ENCODE assay signal across 1 cellular context in the genomic region with DNA sequence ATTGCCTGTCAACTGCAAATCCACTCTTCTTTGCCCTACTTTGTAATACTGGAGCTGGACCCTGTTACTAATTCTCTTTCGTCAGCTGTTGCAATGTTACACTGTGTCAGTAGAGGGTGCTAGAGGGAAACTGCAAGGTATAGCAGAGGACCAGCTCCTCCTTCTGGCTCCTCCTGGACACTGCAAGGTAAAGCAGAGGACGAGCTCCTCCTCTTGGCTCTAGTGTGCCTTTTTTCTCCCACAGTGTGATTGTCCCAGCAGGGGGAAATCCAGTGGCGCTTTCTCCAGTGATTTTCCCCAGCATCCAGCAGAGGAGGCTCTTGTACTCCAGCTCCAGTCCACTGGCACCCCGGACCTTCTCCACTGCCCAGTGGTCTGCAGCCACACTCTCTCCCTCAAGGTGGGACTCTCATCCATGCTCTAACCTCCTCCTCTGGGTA.
TF ChIP-seq lines count a peak whose summit lies in the region.

No MANE protein-coding gene starts in this region.

TF ChIP-seq in HepG2, 621 proteins besides CTCF, POLR2A, EP300 and RAD21 (continued from another document and continues in another):
- TF ChIP-seq ZNF350 (CRISPR knock-in tag; IDR thresholded peaks at IDR 0.05; ENCODE audit: borderline replicate concordance, low read depth) = no peak
- no peak for TF ChIP-seq ZNF225 (CRISPR knock-in tag; IDR thresholded peaks at IDR 0.05)
- TF ChIP-seq, protein P1, sequence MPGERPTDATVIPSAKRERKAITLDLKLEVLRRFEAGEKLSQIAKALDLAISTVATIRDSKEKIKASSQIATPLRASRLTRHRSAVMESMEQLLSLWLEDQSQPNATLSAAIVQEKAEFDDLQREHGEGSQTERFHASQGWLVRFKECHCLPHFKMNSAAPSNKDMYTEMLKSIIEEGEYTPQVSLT (CRISPR knock-in tag; IDR thresholded peaks at IDR 0.05; ENCODE audit: borderline replicate concordance, low read depth) = no peak
- TF ChIP-seq ISX (CRISPR knock-in tag; conservative IDR thresholded peaks at IDR 0.05) = no peak
- no peak for TF ChIP-seq CHCHD3 (CRISPR knock-in tag; IDR thresholded peaks at IDR 0.05)
- TF ChIP-seq, protein P2, sequence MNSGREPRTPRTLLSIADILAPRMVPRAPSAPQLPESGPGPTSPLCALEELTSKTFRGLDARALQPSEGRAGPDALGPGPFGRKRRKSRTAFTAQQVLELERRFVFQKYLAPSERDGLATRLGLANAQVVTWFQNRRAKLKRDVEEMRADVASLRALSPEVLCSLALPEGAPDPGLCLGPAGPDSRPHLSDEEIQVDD (CRISPR knock-in tag; IDR thresholded peaks at IDR 0.05; ENCODE audit: borderline replicate concordance) = no peak
- TF ChIP-seq SP5 (CRISPR knock-in tag; IDR thresholded peaks at IDR 0.05; ENCODE audit: borderline replicate concordance, low read depth) = no peak
- no peak for TF ChIP-seq TRIM24 (CRISPR knock-in tag; IDR thresholded peaks at IDR 0.05)
- TF ChIP-seq, protein P3, sequence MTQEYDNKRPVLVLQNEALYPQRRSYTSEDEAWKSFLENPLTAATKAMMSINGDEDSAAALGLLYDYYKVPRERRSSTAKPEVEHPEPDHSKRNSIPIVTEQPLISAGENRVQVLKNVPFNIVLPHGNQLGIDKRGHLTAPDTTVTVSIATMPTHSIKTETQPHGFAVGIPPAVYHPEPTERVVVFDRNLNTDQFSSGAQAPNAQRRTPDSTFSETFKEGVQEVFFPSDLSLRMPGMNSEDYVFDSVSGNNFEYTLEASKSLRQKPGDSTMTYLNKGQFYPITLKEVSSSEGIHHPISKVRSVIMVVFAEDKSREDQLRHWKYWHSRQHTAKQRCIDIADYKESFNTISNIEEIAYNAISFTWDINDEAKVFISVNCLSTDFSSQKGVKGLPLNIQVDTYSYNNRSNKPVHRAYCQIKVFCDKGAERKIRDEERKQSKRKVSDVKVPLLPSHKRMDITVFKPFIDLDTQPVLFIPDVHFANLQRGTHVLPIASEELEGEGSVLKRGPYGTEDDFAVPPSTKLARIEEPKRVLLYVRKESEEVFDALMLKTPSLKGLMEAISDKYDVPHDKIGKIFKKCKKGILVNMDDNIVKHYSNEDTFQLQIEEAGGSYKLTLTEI (CRISPR knock-in tag; conservative IDR thresholded peaks at IDR 0.05) = no peak
- no peak for TF ChIP-seq PHF20 (CRISPR knock-in tag; IDR thresholded peaks at IDR 0.05)
- TF ChIP-seq MIER3 (CRISPR knock-in tag; IDR thresholded peaks at IDR 0.05; ENCODE audit: borderline replicate concordance) = peak; percentile 81; the same call in 1 of the 2 replicates
- TF ChIP-seq FIP1L1 (IDR thresholded peaks at IDR 0.05; ENCODE audit: borderline replicate concordance, insufficient read depth, low read depth, low read length) = no peak
- 0 out of 2 replicates have a peak, but pooled peaks have one; percentile 30 for TF ChIP-seq MED1 (CRISPR knock-in tag; IDR thresholded peaks at IDR 0.05)
- no peak for TF ChIP-seq KLF9 (CRISPR knock-in tag; IDR thresholded peaks at IDR 0.05; ENCODE audit: low read depth)
- TF ChIP-seq, protein P4, sequence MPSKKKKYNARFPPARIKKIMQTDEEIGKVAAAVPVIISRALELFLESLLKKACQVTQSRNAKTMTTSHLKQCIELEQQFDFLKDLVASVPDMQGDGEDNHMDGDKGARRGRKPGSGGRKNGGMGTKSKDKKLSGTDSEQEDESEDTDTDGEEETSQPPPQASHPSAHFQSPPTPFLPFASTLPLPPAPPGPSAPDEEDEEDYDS (CRISPR knock-in tag; IDR thresholded peaks at IDR 0.05) = peak; percentile 63; the same call in 1 of the 2 replicates
- TF ChIP-seq, protein P5, sequence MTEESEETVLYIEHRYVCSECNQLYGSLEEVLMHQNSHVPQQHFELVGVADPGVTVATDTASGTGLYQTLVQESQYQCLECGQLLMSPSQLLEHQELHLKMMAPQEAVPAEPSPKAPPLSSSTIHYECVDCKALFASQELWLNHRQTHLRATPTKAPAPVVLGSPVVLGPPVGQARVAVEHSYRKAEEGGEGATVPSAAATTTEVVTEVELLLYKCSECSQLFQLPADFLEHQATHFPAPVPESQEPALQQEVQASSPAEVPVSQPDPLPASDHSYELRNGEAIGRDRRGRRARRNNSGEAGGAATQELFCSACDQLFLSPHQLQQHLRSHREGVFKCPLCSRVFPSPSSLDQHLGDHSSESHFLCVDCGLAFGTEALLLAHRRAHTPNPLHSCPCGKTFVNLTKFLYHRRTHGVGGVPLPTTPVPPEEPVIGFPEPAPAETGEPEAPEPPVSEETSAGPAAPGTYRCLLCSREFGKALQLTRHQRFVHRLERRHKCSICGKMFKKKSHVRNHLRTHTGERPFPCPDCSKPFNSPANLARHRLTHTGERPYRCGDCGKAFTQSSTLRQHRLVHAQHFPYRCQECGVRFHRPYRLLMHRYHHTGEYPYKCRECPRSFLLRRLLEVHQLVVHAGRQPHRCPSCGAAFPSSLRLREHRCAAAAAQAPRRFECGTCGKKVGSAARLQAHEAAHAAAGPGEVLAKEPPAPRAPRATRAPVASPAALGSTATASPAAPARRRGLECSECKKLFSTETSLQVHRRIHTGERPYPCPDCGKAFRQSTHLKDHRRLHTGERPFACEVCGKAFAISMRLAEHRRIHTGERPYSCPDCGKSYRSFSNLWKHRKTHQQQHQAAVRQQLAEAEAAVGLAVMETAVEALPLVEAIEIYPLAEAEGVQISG (CRISPR knock-in tag; IDR thresholded peaks at IDR 0.05) = peak; percentile 77
- TF ChIP-seq, protein P6, sequence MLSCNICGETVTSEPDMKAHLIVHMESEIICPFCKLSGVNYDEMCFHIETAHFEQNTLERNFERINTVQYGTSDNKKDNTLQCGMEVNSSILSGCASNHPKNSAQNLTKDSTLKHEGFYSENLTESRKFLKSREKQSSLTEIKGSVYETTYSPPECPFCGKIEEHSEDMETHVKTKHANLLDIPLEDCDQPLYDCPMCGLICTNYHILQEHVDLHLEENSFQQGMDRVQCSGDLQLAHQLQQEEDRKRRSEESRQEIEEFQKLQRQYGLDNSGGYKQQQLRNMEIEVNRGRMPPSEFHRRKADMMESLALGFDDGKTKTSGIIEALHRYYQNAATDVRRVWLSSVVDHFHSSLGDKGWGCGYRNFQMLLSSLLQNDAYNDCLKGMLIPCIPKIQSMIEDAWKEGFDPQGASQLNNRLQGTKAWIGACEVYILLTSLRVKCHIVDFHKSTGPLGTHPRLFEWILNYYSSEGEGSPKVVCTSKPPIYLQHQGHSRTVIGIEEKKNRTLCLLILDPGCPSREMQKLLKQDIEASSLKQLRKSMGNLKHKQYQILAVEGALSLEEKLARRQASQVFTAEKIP (CRISPR knock-in tag; IDR thresholded peaks at IDR 0.05; ENCODE audit: borderline replicate concordance) = no peak
- peak; percentile 34; the same call in 1 of the 2 replicates for TF ChIP-seq HDAC2 (CRISPR knock-in tag; IDR thresholded peaks at IDR 0.05)
- peak; percentile 86; the same call in 1 of the 2 replicates for TF ChIP-seq FOXK1 (CRISPR knock-in tag; IDR thresholded peaks at IDR 0.05; ENCODE audit: borderline replicate concordance, low read depth)
- TF ChIP-seq, protein P7, sequence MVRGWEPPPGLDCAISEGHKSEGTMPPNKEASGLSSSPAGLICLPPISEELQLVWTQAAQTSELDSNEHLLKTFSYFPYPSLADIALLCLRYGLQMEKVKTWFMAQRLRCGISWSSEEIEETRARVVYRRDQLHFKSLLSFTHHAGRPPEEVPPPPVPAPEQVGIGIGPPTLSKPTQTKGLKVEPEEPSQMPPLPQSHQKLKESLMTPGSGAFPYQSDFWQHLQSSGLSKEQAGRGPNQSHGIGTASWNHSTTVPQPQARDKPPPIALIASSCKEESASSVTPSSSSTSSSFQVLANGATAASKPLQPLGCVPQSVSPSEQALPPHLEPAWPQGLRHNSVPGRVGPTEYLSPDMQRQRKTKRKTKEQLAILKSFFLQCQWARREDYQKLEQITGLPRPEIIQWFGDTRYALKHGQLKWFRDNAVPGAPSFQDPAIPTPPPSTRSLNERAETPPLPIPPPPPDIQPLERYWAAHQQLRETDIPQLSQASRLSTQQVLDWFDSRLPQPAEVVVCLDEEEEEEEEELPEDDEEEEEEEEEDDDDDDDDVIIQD (CRISPR knock-in tag; IDR thresholded peaks at IDR 0.05; ENCODE audit: low read depth) = peak; percentile 60; the same call in 1 of the 2 replicates
- TF ChIP-seq GATAD1 (CRISPR knock-in tag; IDR thresholded peaks at IDR 0.05) = peak; percentile 51; the same call in 1 of the 2 replicates
- no peak for TF ChIP-seq KAT7 (CRISPR knock-in tag; IDR thresholded peaks at IDR 0.05; ENCODE audit: borderline replicate concordance)
- TF ChIP-seq, protein P8, sequence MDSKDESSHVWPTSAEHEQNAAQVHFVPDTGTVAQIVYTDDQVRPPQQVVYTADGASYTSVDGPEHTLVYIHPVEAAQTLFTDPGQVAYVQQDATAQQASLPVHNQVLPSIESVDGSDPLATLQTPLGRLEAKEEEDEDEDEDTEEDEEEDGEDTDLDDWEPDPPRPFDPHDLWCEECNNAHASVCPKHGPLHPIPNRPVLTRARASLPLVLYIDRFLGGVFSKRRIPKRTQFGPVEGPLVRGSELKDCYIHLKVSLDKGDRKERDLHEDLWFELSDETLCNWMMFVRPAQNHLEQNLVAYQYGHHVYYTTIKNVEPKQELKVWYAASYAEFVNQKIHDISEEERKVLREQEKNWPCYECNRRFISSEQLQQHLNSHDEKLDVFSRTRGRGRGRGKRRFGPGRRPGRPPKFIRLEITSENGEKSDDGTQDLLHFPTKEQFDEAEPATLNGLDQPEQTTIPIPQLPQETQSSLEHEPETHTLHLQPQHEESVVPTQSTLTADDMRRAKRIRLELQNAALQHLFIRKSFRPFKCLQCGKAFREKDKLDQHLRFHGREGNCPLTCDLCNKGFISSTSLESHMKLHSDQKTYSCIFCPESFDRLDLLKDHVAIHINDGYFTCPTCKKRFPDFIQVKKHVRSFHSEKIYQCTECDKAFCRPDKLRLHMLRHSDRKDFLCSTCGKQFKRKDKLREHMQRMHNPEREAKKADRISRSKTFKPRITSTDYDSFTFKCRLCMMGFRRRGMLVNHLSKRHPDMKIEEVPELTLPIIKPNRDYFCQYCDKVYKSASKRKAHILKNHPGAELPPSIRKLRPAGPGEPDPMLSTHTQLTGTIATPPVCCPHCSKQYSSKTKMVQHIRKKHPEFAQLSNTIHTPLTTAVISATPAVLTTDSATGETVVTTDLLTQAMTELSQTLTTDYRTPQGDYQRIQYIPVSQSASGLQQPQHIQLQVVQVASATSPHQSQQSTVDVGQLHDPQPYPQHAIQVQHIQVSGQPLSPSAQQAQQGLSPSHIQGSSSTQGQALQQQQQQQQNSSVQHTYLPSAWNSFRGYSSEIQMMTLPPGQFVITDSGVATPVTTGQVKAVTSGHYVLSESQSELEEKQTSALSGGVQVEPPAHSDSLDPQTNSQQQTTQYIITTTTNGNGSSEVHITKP (CRISPR knock-in tag; IDR thresholded peaks at IDR 0.05; ENCODE audit: low read depth) = no peak
- no peak for TF ChIP-seq SNAI1 (CRISPR knock-in tag; IDR thresholded peaks at IDR 0.05; ENCODE audit: borderline replicate concordance)
- no peak for TF ChIP-seq CENPX (CRISPR knock-in tag; IDR thresholded peaks at IDR 0.05)
- no peak; the same call in 1 of the 2 replicates for TF ChIP-seq RXRB (CRISPR knock-in tag; IDR thresholded peaks at IDR 0.05; ENCODE audit: borderline replicate concordance)
- TF ChIP-seq, protein P9, sequence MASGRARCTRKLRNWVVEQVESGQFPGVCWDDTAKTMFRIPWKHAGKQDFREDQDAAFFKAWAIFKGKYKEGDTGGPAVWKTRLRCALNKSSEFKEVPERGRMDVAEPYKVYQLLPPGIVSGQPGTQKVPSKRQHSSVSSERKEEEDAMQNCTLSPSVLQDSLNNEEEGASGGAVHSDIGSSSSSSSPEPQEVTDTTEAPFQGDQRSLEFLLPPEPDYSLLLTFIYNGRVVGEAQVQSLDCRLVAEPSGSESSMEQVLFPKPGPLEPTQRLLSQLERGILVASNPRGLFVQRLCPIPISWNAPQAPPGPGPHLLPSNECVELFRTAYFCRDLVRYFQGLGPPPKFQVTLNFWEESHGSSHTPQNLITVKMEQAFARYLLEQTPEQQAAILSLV (CRISPR knock-in tag; IDR thresholded peaks at IDR 0.05; ENCODE audit: borderline replicate concordance) = no peak
- TF ChIP-seq ZNF460 (CRISPR knock-in tag; IDR thresholded peaks at IDR 0.05; ENCODE audit: borderline replicate concordance) = no peak
- TF ChIP-seq, protein P10, sequence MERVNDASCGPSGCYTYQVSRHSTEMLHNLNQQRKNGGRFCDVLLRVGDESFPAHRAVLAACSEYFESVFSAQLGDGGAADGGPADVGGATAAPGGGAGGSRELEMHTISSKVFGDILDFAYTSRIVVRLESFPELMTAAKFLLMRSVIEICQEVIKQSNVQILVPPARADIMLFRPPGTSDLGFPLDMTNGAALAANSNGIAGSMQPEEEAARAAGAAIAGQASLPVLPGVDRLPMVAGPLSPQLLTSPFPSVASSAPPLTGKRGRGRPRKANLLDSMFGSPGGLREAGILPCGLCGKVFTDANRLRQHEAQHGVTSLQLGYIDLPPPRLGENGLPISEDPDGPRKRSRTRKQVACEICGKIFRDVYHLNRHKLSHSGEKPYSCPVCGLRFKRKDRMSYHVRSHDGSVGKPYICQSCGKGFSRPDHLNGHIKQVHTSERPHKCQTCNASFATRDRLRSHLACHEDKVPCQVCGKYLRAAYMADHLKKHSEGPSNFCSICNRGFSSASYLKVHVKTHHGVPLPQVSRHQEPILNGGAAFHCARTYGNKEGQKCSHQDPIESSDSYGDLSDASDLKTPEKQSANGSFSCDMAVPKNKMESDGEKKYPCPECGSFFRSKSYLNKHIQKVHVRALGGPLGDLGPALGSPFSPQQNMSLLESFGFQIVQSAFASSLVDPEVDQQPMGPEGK (CRISPR knock-in tag; IDR thresholded peaks at IDR 0.05) = peak; percentile 48; the same call in 1 of the 2 replicates
